ENCODE assay signal across 25 cellular contexts in genomic region chr2:16105178-16105663, GRCh38.
A peak's percentile ranks its signal among the peaks of the same experiment; 100 is the strongest.
DNase-seq lines count a peak whose midpoint lies in the region; TF ChIP-seq lines count a peak whose summit lies in the region.
"Had no signal": no experiment of that assay in that cellular context is flagged by ENCODE, and none has a peak within 500 bp of the region (broad histone marks: within the 10 kb centered on the region; RNA-seq: fewer than 3 reads in every experiment).

No MANE protein-coding gene starts in this region.

- no peaks in the 10 kb centered on the region for H3K36me3 Mint-ChIP-seq in neural progenitor cell
- H3K36me3 Mint-ChIP-seq: activated naive CD4-positive, alpha-beta T cell treated with anti-CD3 and anti-CD28 coated beads, Interleukin-2, amount 10 ng/mL, durations not matched to agents 7 days and 5 days; stimulated activated memory B cell treated with anti-CD40 and anti-IgM and Interleukin-4, amounts not matched to agents 10 μg/mL and 1 μg/mL and 100 μg/mL, for 72 hours had no signal

- peaks cover 4% of the 10 kb centered on the region for H3K9me3 Mint-ChIP-seq in neural progenitor cell
- H3K9me3 Mint-ChIP-seq: activated naive CD4-positive, alpha-beta T cell treated with anti-CD3 and anti-CD28 coated beads, Interleukin-2, amount 10 ng/mL, durations not matched to agents 7 days and 5 days; stimulated activated memory B cell treated with anti-CD40 and anti-IgM and Interleukin-4, amounts not matched to agents 10 μg/mL and 1 μg/mL and 100 μg/mL, for 72 hours had no signal

- H2AFZ ChIP-seq in neural progenitor cell (replicated peaks), result peak overlapping the region; percentile 58
- no peak overlapping the region for H2AFZ ChIP-seq in PC-9

- H3K27me3 Mint-ChIP-seq in neural progenitor cell (ENCODE audit: insufficient read depth, low read depth), result peaks cover 10% of the 10 kb centered on the region

- peak overlapping the region; percentile 99 for H3K27ac ChIP-seq in iPS DF 6.9 (ENCODE audit: low read length)
- H3K27ac ChIP-seq in neural progenitor cell, result peak overlapping the region; percentile 44
- no peak overlapping the region for H3K27ac ChIP-seq in PC-9
- H3K27ac ChIP-seq: ascending aorta, BLaER1, left lung, tibial artery had no signal

- no CpG with 5 or more reads among the region's 10 CpGs for WGBS in iPS DF 6.9 (ENCODE audit: insufficient coverage, insufficient read length)

- H3K36me3 ChIP-seq in iPS DF 6.9 (ENCODE audit: control insufficient read depth, insufficient read depth, low read length), result no peaks in the 10 kb centered on the region
- no peaks in the 10 kb centered on the region for H3K36me3 ChIP-seq in neural progenitor cell
- H3K36me3 ChIP-seq in PC-9 (ENCODE audit: low read depth), result no peaks in the 10 kb centered on the region
- H3K36me3 ChIP-seq: ascending aorta, BLaER1, left lung, tibial artery had no signal

- peak overlapping the region; percentile 65 for H3K4me3 Mint-ChIP-seq in neural progenitor cell
- H3K4me3 Mint-ChIP-seq: activated naive CD4-positive, alpha-beta T cell treated with anti-CD3 and anti-CD28 coated beads, Interleukin-2, amount 10 ng/mL, durations not matched to agents 7 days and 5 days; stimulated activated memory B cell treated with anti-CD40 and anti-IgM and Interleukin-4, amounts not matched to agents 10 μg/mL and 1 μg/mL and 100 μg/mL, for 72 hours had no signal

- H3K4me3 ChIP-seq in iPS DF 6.9 (ENCODE audit: low read length), result no peak overlapping the region
- H3K4me3 ChIP-seq in neural progenitor cell, result peak overlapping the region; percentile 16
- H3K4me3 ChIP-seq in PC-9, result no peak overlapping the region
- H3K4me3 ChIP-seq: ascending aorta, BLaER1, left lung, mucosa of descending colon, tibial artery had no signal

- H3K9me3 ChIP-seq in iPS DF 6.9 (ENCODE audit: control insufficient read depth, insufficient read depth, low read length) (no peaks in the 10 kb centered on the region), neural progenitor cell (ENCODE audit: low read depth) (peaks cover 5% of the 10 kb centered on the region), PC-9 (ENCODE audit: insufficient read depth, low read depth) (no peaks in the 10 kb centered on the region)
- H3K9me3 ChIP-seq: ascending aorta, BLaER1, left lung, mucosa of descending colon, tibial artery had no signal

- peak overlapping the region; percentile 89 for H3K27ac Mint-ChIP-seq in neural progenitor cell
- H3K27ac Mint-ChIP-seq: activated naive CD4-positive, alpha-beta T cell treated with anti-CD3 and anti-CD28 coated beads, Interleukin-2, amount 10 ng/mL, durations not matched to agents 7 days and 5 days; stimulated activated memory B cell treated with anti-CD40 and anti-IgM and Interleukin-4, amounts not matched to agents 10 μg/mL and 1 μg/mL and 100 μg/mL, for 72 hours had no signal

- H3K4me1 ChIP-seq in iPS DF 6.9 (ENCODE audit: control insufficient read depth, insufficient read depth, low read length) (peaks cover 22% of the 10 kb centered on the region), neural progenitor cell (peaks cover 49% of the 10 kb centered on the region), PC-9 (replicated peaks; ENCODE audit: insufficient read depth) (no peaks in the 10 kb centered on the region)
- H3K4me1 ChIP-seq: ascending aorta, left lung, tibial artery had no signal

- peaks cover 58% of the 10 kb centered on the region for H3K4me1 Mint-ChIP-seq in neural progenitor cell
- H3K4me1 Mint-ChIP-seq: activated naive CD4-positive, alpha-beta T cell treated with anti-CD3 and anti-CD28 coated beads, Interleukin-2, amount 10 ng/mL, durations not matched to agents 7 days and 5 days; stimulated activated memory B cell treated with anti-CD40 and anti-IgM and Interleukin-4, amounts not matched to agents 10 μg/mL and 1 μg/mL and 100 μg/mL, for 72 hours had no signal

- H4K20me1 ChIP-seq in neural progenitor cell (ENCODE audit: low read depth) (no peaks in the 10 kb centered on the region), PC-9 (ENCODE audit: insufficient read depth) (no peaks in the 10 kb centered on the region; the same call in 1 of the 2 replicates)
- H4K20me1 ChIP-seq: BLaER1 had no signal

- POLR2A ChIA-PET in PC-9 (lab: Charles Lee; ENCODE audit: unreplicated experiment), result no interaction called here

- H3K79me2 ChIP-seq in neural progenitor cell (ENCODE audit: low read depth) (no peaks in the 10 kb centered on the region), PC-9 (ENCODE audit: low read depth) (no peaks in the 10 kb centered on the region)

- CTCF ChIA-PET in PC-9 (lab: Charles Lee), result no interaction called here

- intact Hi-C loops in PC-9 (cut with micrococcal nuclease; ENCODE audit: unreplicated experiment), result no loop called here

- H3K9ac ChIP-seq in neural progenitor cell, result no peak overlapping the region
- H3K9ac ChIP-seq: BLaER1 had no signal

- BruUV-seq in PC-9 (replicated peaks; lab: Mats Ljungman, UMichigan), result no TSS peak

- H3K4me2 ChIP-seq in neural progenitor cell (peak overlapping the region; percentile 75), PC-9 (no peak overlapping the region)
- H3K4me2 ChIP-seq: BLaER1 had no signal

- peak; percentile 33 for DNase-seq in NCI-H2227 treated with DMSO at 0.1 percent for 48 hours (lab: John Stamatoyannopoulos, UW)
- DNase-seq in NCI-H2227 (lab: John Stamatoyannopoulos, UW; ENCODE audit: unreplicated experiment), result no peak
- no peak for DNase-seq in iPS DF 6.9 (ENCODE audit: low read depth, low spot score)
- DNase-seq in neural progenitor cell (ENCODE audit: low spot score), result peak; percentile 66
- DNase-seq in C1 segment of cervical spinal cord (lab: John Stamatoyannopoulos, UW), result no peak
- no peak for DNase-seq in AG20443 (ENCODE audit: low spot score)
- DNase-seq in PC-9, result no peak
- DNase-seq in COR-L47 (lab: John Stamatoyannopoulos, UW), result no peak
- DNase-seq: 8988T; activated CD8-positive, alpha-beta memory T cell treated with anti-CD3 and anti-CD28 coated beads for 24 hours; activated naive CD4-positive, alpha-beta T cell treated with anti-CD3 and anti-CD28 coated beads, Interleukin-2, amount 10 ng/mL, durations not matched to agents 7 days and 5 days; activated T-cell treated with anti-CD3 and anti-CD28 coated beads, Interleukin-2, amount 50 U/mL, for 48 hours; DMS 273 treated with DMSO at 0.1 percent for 48 hours; GF-D8; HCEC 1CT; hippocampal formation; IMR-90; left lung; mucosa of descending colon; NCI-H345; occipital lobe; tibial artery had no signal

- H3K9me2 ChIP-seq in PC-9 (ENCODE audit: insufficient read depth), result no peaks in the 10 kb centered on the region

- TF ChIP-seq CTCF in neural progenitor cell (IDR thresholded peaks at IDR 0.05) (no peak), PC-9 (conservative IDR thresholded peaks at IDR 0.05) (no peak)

- H3K27me3 ChIP-seq in iPS DF 6.9 (ENCODE audit: control insufficient read depth, insufficient read depth, low read length), result no peaks in the 10 kb centered on the region
- H3K27me3 ChIP-seq in neural progenitor cell, result no peaks in the 10 kb centered on the region
- peaks cover 90% of the 10 kb centered on the region for H3K27me3 ChIP-seq in PC-9 (ENCODE audit: insufficient read depth, low read depth)
- H3K27me3 ChIP-seq: ascending aorta, BLaER1 had no signal

- H3F3A ChIP-seq in neural progenitor cell (ENCODE audit: low read depth) (peaks cover 54% of the 10 kb centered on the region), PC-9 (ENCODE audit: insufficient read depth, low read depth) (no peaks in the 10 kb centered on the region)

Comparison
In these comparisons a context has a peak if more than half of its experiments do, and no peak if none do; other contexts are left out.
1. DNase-seq: peak in NCI-H2227 treated with DMSO at 0.1 percent for 48 hours (single experiment) and neural progenitor cell (single experiment); none in NCI-H2227 (single experiment), iPS DF 6.9 (single experiment), C1 segment of cervical spinal cord (0 of 14), AG20443 (single experiment), PC-9 (0 of 2) and COR-L47 (single experiment).